23 cellular contexts compared by ENCODE assay signal in the genomic region with DNA sequence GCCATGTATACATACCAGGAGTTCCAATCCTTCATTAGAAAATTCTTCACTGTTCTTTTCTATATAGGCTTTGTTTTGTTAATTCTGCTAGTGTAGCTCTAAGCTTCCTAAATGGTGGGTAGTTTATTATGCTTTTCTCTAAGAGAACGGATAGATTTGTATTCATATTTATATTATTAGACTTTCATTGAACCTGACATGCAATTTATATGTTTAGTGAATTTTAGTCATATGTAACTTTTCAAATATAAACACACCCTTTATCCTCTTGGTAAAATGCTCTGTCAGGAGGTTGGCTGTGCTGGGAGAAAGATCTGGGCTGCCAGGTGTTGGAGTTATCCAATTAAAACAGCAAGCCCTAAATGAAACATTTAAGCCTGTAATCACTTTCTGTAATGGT.
DNase-seq lines count a peak whose midpoint lies in the region; ATAC-seq, FAIRE-seq and TF ChIP-seq lines count a peak whose summit lies in the region.
"Had no signal": no experiment of that assay in that cellular context is flagged by ENCODE, and none has a peak within 500 bp of the region (broad histone marks: within the 10 kb centered on the region; RNA-seq: fewer than 3 reads in every experiment).

No MANE protein-coding gene starts in this region.

- H3K4ac ChIP-seq in H9 (ENCODE audit: low read depth, low read length): no peak overlapping the region
- no peak overlapping the region for H3K4ac ChIP-seq in H1 (replicated peaks; ENCODE audit: insufficient read length, low read depth, low read length)

- H3K4me2 ChIP-seq in H9 (ENCODE audit: insufficient read depth, insufficient read length, low read length) (no peak overlapping the region), H1 (ENCODE audit: insufficient read depth in 1 of 2, low read depth in 2 of 2, low read length in 2 of 2) (no peak overlapping the region)
- H3K4me2 ChIP-seq: BLaER1 had no signal

- H3K79me1 ChIP-seq in H9 (ENCODE audit: insufficient read depth, low read depth, low read length, poor library complexity, severe bottlenecking) (no peaks in the 10 kb centered on the region), H1 (ENCODE audit: low read depth, low read length) (no peaks in the 10 kb centered on the region)

- POLR2A ChIA-PET in H1 (lab: Charles Lee; ENCODE audit: partially characterized antibody): no interaction called here

- peaks cover 0 to 3% of the 10 kb centered on the region in 2 experiments; a peak in 2 of 5 replicates for H3K9me3 Mint-ChIP-seq in H9

- H2BK12ac ChIP-seq in H9 (ENCODE audit: insufficient read length, low read depth, low read length) (no peak overlapping the region), H1 (ENCODE audit: low read depth, low read length) (peak overlapping the region; percentile 75)

- H3K36me3 Mint-ChIP-seq in H9 (ENCODE audit: insufficient read depth in 1 of 3, low read depth in 3 of 3): peaks cover 0 to 2% (median 0%) of the 10 kb centered on the region in 3 experiments; a peak in 1 of 7 replicates
- H3K36me3 Mint-ChIP-seq: CD14-positive monocyte; CD4-positive, alpha-beta memory T cell; CD4-positive, CD25-positive, alpha-beta regulatory T cell; CD8-positive, alpha-beta memory T cell had no signal

- H3K27me3 Mint-ChIP-seq in H9 (ENCODE audit: low read depth): no peaks in the 10 kb centered on the region
- H3K27me3 Mint-ChIP-seq: CD4-positive, alpha-beta memory T cell; CD4-positive, CD25-positive, alpha-beta regulatory T cell; CD8-positive, alpha-beta memory T cell had no signal

- H2AFZ ChIP-seq in H9 (ENCODE audit: low read length) (no peak overlapping the region), H1 (ENCODE audit: low read length) (peak overlapping the region; percentile 41; the same call in 1 of the 2 replicates)

- no peak overlapping the region for H2AK5ac ChIP-seq in H9 (ENCODE audit: insufficient read length, low read length)
- no peak overlapping the region for H2AK5ac ChIP-seq in H1 (ENCODE audit: low read depth, low read length)

- no peak overlapping the region for H3K4me3 ChIP-seq in H1 (ENCODE audit: extremely low read depth in 1 of 4, insufficient read depth in 2 of 4, low read depth in 3 of 4, low read length in 4 of 4)
- H3K4me3 ChIP-seq: BLaER1 had no signal

- no peaks in the 10 kb centered on the region for H3K36me3 ChIP-seq in H1 (ENCODE audit: control insufficient read depth in 2 of 4, insufficient read depth in 4 of 4, low read length in 3 of 4)
- H3K36me3 ChIP-seq: BE2C, BLaER1 had no signal

- H2BK120ac ChIP-seq in H9 (ENCODE audit: low read depth, low read length, poor library complexity, severe bottlenecking): no peak overlapping the region
- no peak overlapping the region for H2BK120ac ChIP-seq in H1 (replicated peaks; ENCODE audit: low read depth, low read length)

- H2BK15ac ChIP-seq in H9 (ENCODE audit: low read depth, low read length) (no peak overlapping the region), H1 (ENCODE audit: low read length) (no peak overlapping the region)

- no CpG with 5 or more reads among the region's 1 CpG for WGBS in H9 (ENCODE audit: extremely low coverage, insufficient read length, low lambda C conversion rate)
- WGBS in H1 (ENCODE audit: extremely low coverage in 1 of 2, insufficient coverage in 1 of 2, insufficient read length in 1 of 2, insufficient replicate concordance in 2 of 2, low coverage in 1 of 2, low lambda C conversion rate in 2 of 2, missing lambda C conversion rate in 1 of 2), 2 experiments: 23% methylated on average over 1 of the region's 1 CpG; no CpG with 5 or more reads in 1 of the 2 experiments

- H3T11ph ChIP-seq in H9 (ENCODE audit: low read length): no peak overlapping the region

- no peak for TF ChIP-seq CTCF in H9 (conservative IDR thresholded peaks at IDR 0.05)
- no peak for TF ChIP-seq CTCF in H1 (IDR thresholded peaks at IDR 0.05; ENCODE audit: control extremely low read depth in 1 of 3, insufficient read depth in 1 of 3, low read depth in 1 of 3, low read length in 3 of 3)

- no peak for DNase-seq in H9
- peak; percentile 93 for DNase-seq in NCI-H82 (lab: John Stamatoyannopoulos, UW)
- DNase-seq in H1 (ENCODE audit: low read depth in 1 of 2, low spot score in 2 of 2): no peak
- no peak for DNase-seq in COLO829 (ENCODE audit: low spot score)
- DNase-seq in NCI-H2196 (lab: John Stamatoyannopoulos, UW; ENCODE audit: unreplicated experiment): no peak
- DNase-seq: 8988T; ACHN; BE2C; C1 segment of cervical spinal cord; Caco-2; Calu3; CD4-positive, alpha-beta memory T cell; CD4-positive, CD25-positive, alpha-beta regulatory T cell; CD8-positive, alpha-beta memory T cell; DMS79 treated with DMSO at 0.1 percent for 48 hours; GF-D8 had no signal

- H3K14ac ChIP-seq in H9 (ENCODE audit: insufficient read depth, low read length) (no peak overlapping the region), H1 (ENCODE audit: insufficient read length) (no peak overlapping the region)

- H3K27me3 ChIP-seq in H9 (ENCODE audit: insufficient read depth, low read length) (no peaks in the 10 kb centered on the region), H1 (replicated peaks in 1 of 4; ENCODE audit: control insufficient read depth in 3 of 4, extremely low read depth in 1 of 4, insufficient read depth in 3 of 4, low read length in 3 of 4) (no peaks in the 10 kb centered on the region)
- H3K27me3 ChIP-seq: BE2C, BLaER1 had no signal

- H4K8ac ChIP-seq in H9 (replicated peaks; ENCODE audit: insufficient read length, low read depth, low read length): no peak overlapping the region
- no peak overlapping the region for H4K8ac ChIP-seq in H1 (ENCODE audit: extremely low read depth, insufficient read depth, low read length)

- H4K20me1 ChIP-seq in H9 (ENCODE audit: control insufficient read depth, insufficient read depth, insufficient read length) (no peaks in the 10 kb centered on the region), H1 (replicated peaks in 1 of 2; ENCODE audit: control insufficient read depth in 1 of 2, insufficient read depth in 2 of 2, low read length in 2 of 2) (no peaks in the 10 kb centered on the region)
- H4K20me1 ChIP-seq: BLaER1 had no signal

- H3K9ac ChIP-seq in H9 (ENCODE audit: extremely low read depth, insufficient read length, low read length) (no peak overlapping the region), H1 (replicated peaks in 1 of 4; ENCODE audit: extremely low read depth in 1 of 4, low read depth in 3 of 4, low read length in 3 of 4) (no peak overlapping the region)
- H3K9ac ChIP-seq: BLaER1 had no signal

- no peak overlapping the region for H3K18ac ChIP-seq in H9 (ENCODE audit: insufficient read length, low read depth, low read length)
- no peak overlapping the region for H3K18ac ChIP-seq in H1 (ENCODE audit: extremely low read depth, low read length)

- H3K27ac Mint-ChIP-seq in H9: peak overlapping the region; percentile 0 to 88 (median 21); a peak in 4 of 7 replicates
- H3K27ac Mint-ChIP-seq: CD14-positive monocyte; CD4-positive, alpha-beta memory T cell; CD4-positive, CD25-positive, alpha-beta regulatory T cell; CD8-positive, alpha-beta memory T cell had no signal

- H3K23me2 ChIP-seq in H9 (ENCODE audit: insufficient read length, low read depth, low read length, poor library complexity, severe bottlenecking): no peaks in the 10 kb centered on the region
- H3K23me2 ChIP-seq in H1 (ENCODE audit: low read depth, low read length): 0 out of 2 replicates have a peak, but pooled peaks cover 2% of the 10 kb centered on the region

- H2BK20ac ChIP-seq in H9 (ENCODE audit: low read depth, low read length, poor library complexity, severe bottlenecking) (no peak overlapping the region), H1 (ENCODE audit: low read length) (no peak overlapping the region)

- H4K5ac ChIP-seq in H9 (ENCODE audit: insufficient read length, low read depth, low read length) (no peak overlapping the region), H1 (ENCODE audit: insufficient read length, low read depth, low read length) (no peak overlapping the region)

- TF ChIP-seq EP300 in H1 (IDR thresholded peaks at IDR 0.05; ENCODE audit: borderline replicate concordance in 1 of 2, low read depth in 2 of 2, low read length in 2 of 2): no peak

- H3K79me2 ChIP-seq in H9 (ENCODE audit: insufficient read depth, low read length) (no peaks in the 10 kb centered on the region), H1 (ENCODE audit: control insufficient read depth in 1 of 2, insufficient read depth in 2 of 2, low read length in 2 of 2) (no peaks in the 10 kb centered on the region)

- no peak overlapping the region for H3K56ac ChIP-seq in H9 (ENCODE audit: insufficient read length, low read depth, low read length)
- H3K56ac ChIP-seq in H1 (replicated peaks; ENCODE audit: insufficient read length, low read depth, low read length): no peak overlapping the region

- CTCF ChIA-PET in H1 (lab: Charles Lee; ENCODE audit: partially characterized antibody): no interaction called here

- no peak overlapping the region for H4K91ac ChIP-seq in H9 (ENCODE audit: insufficient read length, low read depth, low read length)
- H4K91ac ChIP-seq in H1 (replicated peaks; ENCODE audit: insufficient read length, low read length): no peak overlapping the region

- H3K4me3 Mint-ChIP-seq in H9: no peak overlapping the region
- H3K4me3 Mint-ChIP-seq: CD14-positive monocyte; CD4-positive, alpha-beta memory T cell; CD4-positive, CD25-positive, alpha-beta regulatory T cell; CD8-positive, alpha-beta memory T cell had no signal

- H3K4me1 Mint-ChIP-seq in H9: peaks cover 9 to 11% of the 10 kb centered on the region in 2 experiments
- H3K4me1 Mint-ChIP-seq: CD14-positive monocyte; CD4-positive, alpha-beta memory T cell; CD4-positive, CD25-positive, alpha-beta regulatory T cell; CD8-positive, alpha-beta memory T cell had no signal

- ATAC-seq in GM21619 (IDR thresholded peaks at IDR 0.05; ENCODE audit: unreplicated experiment): no peak

- no peak for TF ChIP-seq POLR2A in H1 (IDR thresholded peaks at IDR 0.05; ENCODE audit: control extremely low read depth in 1 of 2, low read depth in 2 of 2, low read length in 2 of 2)

- H3K23ac ChIP-seq in H9 (ENCODE audit: insufficient read length, low read depth, low read length) (no peak overlapping the region), H1 (ENCODE audit: insufficient read length) (no peak overlapping the region)

- H3K4me1 ChIP-seq in H9 (ENCODE audit: insufficient read depth, low read length): peaks cover 3% of the 10 kb centered on the region; the same call in 1 of the 2 replicates
- H3K4me1 ChIP-seq in H1 (replicated peaks in 1 of 4; ENCODE audit: control insufficient read depth in 3 of 4, insufficient read depth in 4 of 4, low read length in 3 of 4): peaks cover 0 to 5% (median 1%) of the 10 kb centered on the region in 4 experiments; a peak in 1 of 7 replicates
- H3K4me1 ChIP-seq: BE2C, BLaER1, Caco-2 had no signal

- H3K9me3 ChIP-seq in H9 (ENCODE audit: control insufficient read depth, low read depth, low read length) (no peaks in the 10 kb centered on the region), H1 (ENCODE audit: insufficient read depth in 2 of 2, low read depth in 1 of 2, low read length in 1 of 2) (no peaks in the 10 kb centered on the region)
- H3K9me3 ChIP-seq: BE2C, BLaER1, Caco-2 had no signal

- no peak for FAIRE-seq in H1 (lab: Jason Lieb, UNC)
- FAIRE-seq: D721Med, G401.6, GM12891, GM19239 had no signal

- H2BK5ac ChIP-seq in H9 (ENCODE audit: insufficient read length, low read length) (no peak overlapping the region), H1 (ENCODE audit: low read depth, low read length) (peak overlapping the region; percentile 32; the same call in 1 of the 2 replicates)

- no peak for TF ChIP-seq RAD21 in H1 (IDR thresholded peaks at IDR 0.05 in 1 of 2, conservative IDR thresholded peaks at IDR 0.05 in 1 of 2; ENCODE audit: low read depth in 2 of 2, low read length in 2 of 2)

- H3K27ac ChIP-seq in H9 (ENCODE audit: insufficient read length, low read depth, low read length): no peak overlapping the region
- H3K27ac ChIP-seq in H1 (ENCODE audit: low read depth, low read length): no peak overlapping the region
- H3K27ac ChIP-seq: BLaER1 had no signal
